Comparison of ENCODE assay signal across 32 cellular contexts in genomic region chr20:40826699-40827098, GRCh38.
"Had no signal": no experiment of that assay in that cellular context is flagged by ENCODE, and none has a peak within 500 bp of the region (broad histone marks: within the 10 kb centered on the region; RNA-seq: fewer than 3 reads in every experiment).

No MANE protein-coding gene starts in this region.

- ATAC-seq: activated naive CD4-positive, alpha-beta T cell treated with anti-CD3 and anti-CD28 coated beads, Interleukin-2, amount 50 U/mL, for 72 hours; activated naive CD8-positive, alpha-beta T cell treated with anti-CD3 and anti-CD28 coated beads, Interleukin-2, amount 50 U/mL, for 24 hours; activated T-cell treated with anti-CD3 and anti-CD28 coated beads, Interleukin-2, amount 50 U/mL, for 4 hours; activated T-cell treated with anti-CD3 and anti-CD28 coated beads, Interleukin-2, amount 50 U/mL, for 72 hours; activated T-helper 17 cell treated with anti-CD3 and anti-CD28 coated beads, Interleukin-2, amount 50 U/mL, for 72 hours; body of pancreas had no signal

- H3K4me3 ChIP-seq: adrenal gland, ascending aorta, body of pancreas, breast epithelium, cardiac muscle cell had no signal

- DNase-seq: activated effector memory CD4-positive, alpha-beta T cell treated with anti-CD3 and anti-CD28 coated beads, Interleukin-2, amount 50 U/mL, for 16 hours; activated effector memory CD4-positive, alpha-beta T cell treated with Interleukin-2 at 50 U/mL for 16 hours; activated gamma-delta T cell; activated gamma-delta T cell treated with Interleukin-2 at 50 U/mL for 16 hours; activated naive CD4-positive, alpha-beta T cell; activated naive CD4-positive, alpha-beta T cell treated with anti-CD3 and anti-CD28 coated beads for 36 hours; activated naive CD4-positive, alpha-beta T cell treated with anti-CD3 and anti-CD28 coated beads, Interleukin-2, amount 10 ng/mL, durations not matched to agents 7 days and 5 days; activated naive CD4-positive, alpha-beta T cell treated with anti-CD3 and anti-CD28 coated beads, Interleukin-2, amount 50 U/mL, for 16 hours; activated naive CD4-positive, alpha-beta T cell treated with Interleukin-2 at 50 U/mL for 16 hours; activated naive CD8-positive, alpha-beta T cell treated with anti-CD3 and anti-CD28 coated beads for 36 hours; activated naive CD8-positive, alpha-beta T cell treated with anti-CD3 and anti-CD28 coated beads, Interleukin-2, amount 10 ng/mL, durations not matched to agents 7 days and 5 days; activated naive CD8-positive, alpha-beta T cell treated with anti-CD3 and anti-CD28 coated beads, Interleukin-2, amount 50 U/mL, for 24 hours; activated T-cell treated with anti-CD3 and anti-CD28 coated beads, Interleukin-2, amount 50 U/mL, for 1 hour; activated T-cell treated with anti-CD3 and anti-CD28 coated beads, Interleukin-2, amount 50 U/mL, for 24 hours; activated T-cell treated with anti-CD3 and anti-CD28 coated beads, Interleukin-2, amount 50 U/mL, for 4 hours; activated T-cell treated with anti-CD3 and anti-CD28 coated beads, Interleukin-2, amount 50 U/mL, for 48 hours; activated T-cell treated with anti-CD3 and anti-CD28 coated beads, Interleukin-2, amount 50 U/mL, for 72 hours; adrenal gland; amniotic stem cell; amygdala; anterior cingulate cortex; aorta; body of pancreas; brain microvascular endothelial cell; caudate nucleus; central memory CD4-positive, alpha-beta T cell; cerebellar nuclear complex had no signal

- H3K36me3 ChIP-seq: adrenal gland, ascending aorta, brain microvascular endothelial cell, breast epithelium, cardiac muscle cell had no signal

- H3K9me3 ChIP-seq: adrenal gland, body of pancreas, breast epithelium had no signal

- H3K4me1 ChIP-seq: adrenal gland, ascending aorta, body of pancreas, breast epithelium had no signal
